34 cellular contexts compared by ENCODE assay signal in the genomic region with DNA sequence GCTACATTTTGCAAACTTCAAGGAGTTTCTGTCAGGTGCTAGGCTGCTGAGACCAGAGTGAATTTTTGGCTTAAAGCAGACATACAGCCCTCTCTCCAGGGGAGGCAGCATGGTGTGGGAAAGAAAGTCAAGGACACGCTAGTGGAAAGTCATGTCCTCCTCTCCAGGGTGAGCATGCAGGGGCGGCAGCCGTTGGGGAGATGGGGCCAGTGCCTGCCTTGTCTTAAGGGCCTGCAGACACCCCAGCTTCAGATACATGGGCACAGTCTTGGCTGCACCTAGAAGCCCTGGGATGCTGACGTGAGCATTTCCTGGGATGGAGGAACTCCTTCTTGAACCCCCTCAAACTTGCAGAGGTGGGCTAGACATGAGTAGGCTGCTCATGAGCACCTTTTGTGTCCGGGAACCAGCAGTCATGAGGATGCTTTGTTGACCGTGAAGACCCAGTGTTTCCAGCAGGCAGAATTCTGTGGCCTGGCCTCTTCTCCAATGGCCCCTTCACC. TPM values are rescaled to one million over a fixed set of nuclear protein-coding genes. Genes with fewer than 3 reads are reported as not detected.
"Had no signal": no experiment of that assay in that cellular context is flagged by ENCODE, and none has a peak within 500 bp of the region (broad histone marks: within the 10 kb centered on the region; RNA-seq: fewer than 3 reads in every experiment).

No MANE protein-coding gene starts in this region.

- ATAC-seq: foreskin keratinocyte; heart right ventricle; left cardiac atrium; left lung; mucosa of descending colon; natural killer cell treated with Interleukin-12 subunit alpha and Interleukin-12 subunit beta and Interleukin-15 and Interleukin-18, amount 100 ng/mL, for 72 hours; stimulated activated naive CD8-positive, alpha-beta T cell treated with anti-CD3 and anti-CD28 coated beads, Interleukin-15, amount 100 ng/mL, for 72 hours; upper lobe of right lung had no signal

- DNase-seq: dorsolateral prefrontal cortex; effector CD4-positive, alpha-beta T cell; foreskin keratinocyte; glutamatergic neuron; heart right ventricle; hippocampal formation; left cardiac atrium; left lung; mesenchymal stem cell; mucosa of descending colon; naive B cell; stimulated activated CD4-positive, alpha-beta T cell treated with anti-CD3 and anti-CD28 coated beads, Interleukin-1b, Interleukin-23, amount 100 ng/mL, for 48 hours; stimulated activated CD4-positive, alpha-beta T cell treated with anti-CD3 and anti-CD28 coated beads, Interleukin-4, amount 100 ng/mL, for 1 hour; stimulated activated CD8-positive, alpha-beta memory T cell treated with anti-CD3 and anti-CD28 coated beads, Interleukin-4, amount 100 ng/mL, for 48 hours; stimulated activated naive CD4-positive, alpha-beta T cell; stimulated activated naive CD8-positive, alpha-beta T cell treated with anti-CD3 and anti-CD28 coated beads, Interleukin-15, amount 100 ng/mL, for 72 hours; transverse colon; upper lobe of right lung; uterus had no signal

- H3K27me3 ChIP-seq: foreskin keratinocyte, right atrium auricular region, uterus had no signal

- H3K4me1 Mint-ChIP-seq: naive B cell; stimulated activated naive CD8-positive, alpha-beta T cell treated with anti-CD3 and anti-CD28 coated beads, Interleukin-15, amount 100 ng/mL, for 72 hours had no signal

- H3K9me3 Mint-ChIP-seq: mesothelial cell of epicardium; natural killer cell treated with Interleukin-12 subunit alpha and Interleukin-12 subunit beta and Interleukin-15 and Interleukin-18, amount 100 ng/mL, for 72 hours; neural crest cell; stimulated activated naive CD8-positive, alpha-beta T cell treated with anti-CD3 and anti-CD28 coated beads, Interleukin-15, amount 100 ng/mL, for 72 hours had no signal

- H3K4me3 Mint-ChIP-seq: mesothelial cell of epicardium; naive B cell; natural killer cell treated with Interleukin-12 subunit alpha and Interleukin-12 subunit beta and Interleukin-15 and Interleukin-18, amount 100 ng/mL, for 72 hours; neural crest cell; stimulated activated naive CD8-positive, alpha-beta T cell treated with anti-CD3 and anti-CD28 coated beads, Interleukin-15, amount 100 ng/mL, for 72 hours had no signal

- H2AFZ ChIP-seq: parathyroid adenoma had no signal

- H3K9me3 ChIP-seq: esophagus muscularis mucosa, heart right ventricle, left lung, mucosa of descending colon, prostate gland, right atrium auricular region, suprapubic skin, transverse colon, upper lobe of right lung, uterus had no signal

- H3K27ac ChIP-seq: dorsolateral prefrontal cortex, esophagus muscularis mucosa, foreskin keratinocyte, heart right ventricle, left lung, parathyroid adenoma, prostate gland, right atrium auricular region, skin epidermis, suprapubic skin, transverse colon, upper lobe of right lung, uterus had no signal

- H3K9ac ChIP-seq: parathyroid adenoma had no signal

- H3K4me1 ChIP-seq: esophagus muscularis mucosa, heart right ventricle, left lung, parathyroid adenoma, prostate gland, right atrium auricular region, suprapubic skin, transverse colon, upper lobe of right lung, uterus had no signal

- FAIRE-seq: colon, islet of Langerhans had no signal

- H3K36me3 Mint-ChIP-seq: mesothelial cell of epicardium; naive B cell; natural killer cell treated with Interleukin-12 subunit alpha and Interleukin-12 subunit beta and Interleukin-15 and Interleukin-18, amount 100 ng/mL, for 72 hours had no signal

- H3K36me3 ChIP-seq: esophagus muscularis mucosa, heart right ventricle, left lung, prostate gland, right atrium auricular region, suprapubic skin, transverse colon, upper lobe of right lung, uterus had no signal

- H3K27ac Mint-ChIP-seq: mesothelial cell of epicardium; naive B cell; natural killer cell treated with Interleukin-12 subunit alpha and Interleukin-12 subunit beta and Interleukin-15 and Interleukin-18, amount 100 ng/mL, for 72 hours; stimulated activated naive CD8-positive, alpha-beta T cell treated with anti-CD3 and anti-CD28 coated beads, Interleukin-15, amount 100 ng/mL, for 72 hours had no signal

- H3K4me3 ChIP-seq: dorsolateral prefrontal cortex, esophagus muscularis mucosa, heart right ventricle, left lung, mucosa of descending colon, prostate gland, right atrium auricular region, skin epidermis, suprapubic skin, transverse colon, upper lobe of right lung, uterus had no signal

RNA-seq across cellular contexts. Expression of gene CHST8, which starts 56.9 kb away (rescaled TPM):
- total RNA-seq: epithelial cell of proximal tubule; fibroblast of lung; kidney epithelial cell; natural killer cell treated with Interleukin-12 subunit alpha and Interleukin-12 subunit beta and Interleukin-15 and Interleukin-18, amount 100 ng/mL, for 72 hours; osteoblast; transverse colon had no signal
- polyA plus RNA-seq: fibroblast of lung had no signal
